In genomic region chr16:49789617-49790016, GRCh38 we compare ENCODE assay signal across 14 cellular contexts.
"Had no signal": no experiment of that assay in that cellular context is flagged by ENCODE, and none has a peak within 500 bp of the region (broad histone marks: within the 10 kb centered on the region; RNA-seq: fewer than 3 reads in every experiment).

No MANE protein-coding gene starts in this region.

- H3K27ac ChIP-seq: SJSA1, thyroid gland had no signal

- H3K27me3 Mint-ChIP-seq: activated CD8-positive, alpha-beta T cell treated with anti-CD3 and anti-CD28 coated beads for 36 hours; activated naive CD8-positive, alpha-beta T cell treated with anti-CD3 and anti-CD28 coated beads, Interleukin-2, amount 50 U/mL, for 24 hours; natural killer cell treated with Interleukin-12 subunit alpha and Interleukin-12 subunit beta and Interleukin-15 and Interleukin-18, amount 100 ng/mL, for 72 hours had no signal

- ATAC-seq: activated CD8-positive, alpha-beta T cell treated with anti-CD3 and anti-CD28 coated beads for 36 hours; activated naive CD8-positive, alpha-beta T cell treated with anti-CD3 and anti-CD28 coated beads, Interleukin-2, amount 50 U/mL, for 24 hours; natural killer cell treated with Interleukin-12 subunit alpha and Interleukin-12 subunit beta and Interleukin-15 and Interleukin-18, amount 100 ng/mL, for 72 hours had no signal

- H3K9me3 ChIP-seq: ovary, SJSA1, thyroid gland had no signal

- DNase-seq: activated CD8-positive, alpha-beta memory T cell treated with anti-CD3 and anti-CD28 coated beads, Interleukin-2, amount 50 U/mL, for 48 hours; activated CD8-positive, alpha-beta T cell treated with anti-CD3 and anti-CD28 coated beads for 36 hours; activated naive CD4-positive, alpha-beta T cell; activated naive CD8-positive, alpha-beta T cell treated with anti-CD3 and anti-CD28 coated beads, Interleukin-2, amount 50 U/mL, for 24 hours; central memory CD4-positive, alpha-beta T cell; effector memory CD4-positive, alpha-beta T cell; glutamatergic neuron; immature natural killer cell; ovary; stimulated activated CD4-positive, alpha-beta T cell treated with anti-CD3 and anti-CD28 coated beads, Interleukin-15, amount 100 ng/mL, for 24 hours; stimulated activated CD4-positive, alpha-beta T cell treated with anti-CD3 and anti-CD28 coated beads, Interleukin-4, amount 100 ng/mL, for 24 hours; thyroid gland had no signal

- H3K27ac Mint-ChIP-seq: activated CD8-positive, alpha-beta T cell treated with anti-CD3 and anti-CD28 coated beads for 36 hours; activated naive CD8-positive, alpha-beta T cell treated with anti-CD3 and anti-CD28 coated beads, Interleukin-2, amount 50 U/mL, for 24 hours; immature natural killer cell; natural killer cell treated with Interleukin-12 subunit alpha and Interleukin-12 subunit beta and Interleukin-15 and Interleukin-18, amount 100 ng/mL, for 72 hours had no signal

- H3K36me3 ChIP-seq: ovary, SJSA1, thyroid gland had no signal

- H3K9me3 Mint-ChIP-seq: activated CD8-positive, alpha-beta T cell treated with anti-CD3 and anti-CD28 coated beads for 36 hours; activated naive CD8-positive, alpha-beta T cell treated with anti-CD3 and anti-CD28 coated beads, Interleukin-2, amount 50 U/mL, for 24 hours; immature natural killer cell; natural killer cell treated with Interleukin-12 subunit alpha and Interleukin-12 subunit beta and Interleukin-15 and Interleukin-18, amount 100 ng/mL, for 72 hours had no signal

- H3K4me3 Mint-ChIP-seq: activated CD8-positive, alpha-beta T cell treated with anti-CD3 and anti-CD28 coated beads for 36 hours; activated naive CD8-positive, alpha-beta T cell treated with anti-CD3 and anti-CD28 coated beads, Interleukin-2, amount 50 U/mL, for 24 hours; immature natural killer cell; natural killer cell treated with Interleukin-12 subunit alpha and Interleukin-12 subunit beta and Interleukin-15 and Interleukin-18, amount 100 ng/mL, for 72 hours had no signal

- H3K4me1 ChIP-seq: SJSA1, thyroid gland had no signal

- H3K4me3 ChIP-seq: ovary, SJSA1, thyroid gland had no signal

- H3K4me1 Mint-ChIP-seq: activated naive CD8-positive, alpha-beta T cell treated with anti-CD3 and anti-CD28 coated beads, Interleukin-2, amount 50 U/mL, for 24 hours; immature natural killer cell had no signal

- H3K27me3 ChIP-seq: ovary, SJSA1, thyroid gland had no signal

- H3K36me3 Mint-ChIP-seq: immature natural killer cell; natural killer cell treated with Interleukin-12 subunit alpha and Interleukin-12 subunit beta and Interleukin-15 and Interleukin-18, amount 100 ng/mL, for 72 hours had no signal
